In genomic region chr17:78839173-78839761, GRCh38 we compare ENCODE assay signal across 8 cellular contexts. TPM values are rescaled to one million over a fixed set of nuclear protein-coding genes. Genes with fewer than 3 reads are reported as not detected.
A peak's percentile ranks its signal among the peaks of the same experiment; 100 is the strongest.
DNase-seq lines count a peak whose midpoint lies in the region; ATAC-seq and TF ChIP-seq lines count a peak whose summit lies in the region.

No MANE protein-coding gene starts in this region.

- no peaks in the 10 kb centered on the region for H3K9me3 ChIP-seq in BLaER1
- H3K9me3 ChIP-seq in HUES6 (ENCODE audit: control insufficient read depth, insufficient read depth, low read depth, low read length): no peaks in the 10 kb centered on the region
- no peaks in the 10 kb centered on the region for H3K9me3 ChIP-seq in lower lobe of right lung
- H3K9me3 ChIP-seq in aorta (ENCODE audit: control insufficient read depth, low read length): no peaks in the 10 kb centered on the region

- H3K27me3 ChIP-seq in BLaER1 (no peaks in the 10 kb centered on the region), HUES6 (ENCODE audit: control insufficient read depth, insufficient read depth, low read length) (no peaks in the 10 kb centered on the region), lower lobe of right lung (ENCODE audit: low read depth) (no peaks in the 10 kb centered on the region), aorta (ENCODE audit: control insufficient read depth in 1 of 2, insufficient read depth in 2 of 2, low read length in 1 of 2) (no peaks in the 10 kb centered on the region)

- ATAC-seq in lower lobe of right lung: no peak
- ATAC-seq in aorta (ENCODE audit: low FRiP score): no peak
- no peak for ATAC-seq in HG03039 (IDR thresholded peaks at IDR 0.05; ENCODE audit: unreplicated experiment)
- no peak for ATAC-seq in HG03521 (IDR thresholded peaks at IDR 0.05; ENCODE audit: unreplicated experiment)

- in situ Hi-C loops in astrocyte of the spinal cord (cut with HindIII; ENCODE audit: low sequenced_read_pairs): no loop called here

- peaks cover 63% of the 10 kb centered on the region for H4K20me1 ChIP-seq in BLaER1

- CTCF ChIA-PET in HEK293T (lab: Yijun Ruan, JAX): no interaction called here

- TF ChIP-seq CTCF in astrocyte of the spinal cord (IDR thresholded peaks at IDR 0.05; ENCODE audit: low read depth, low read length): no peak
- TF ChIP-seq CTCF in lower lobe of right lung (IDR thresholded peaks at IDR 0.05): no peak

- DNase-seq in astrocyte of the spinal cord (ENCODE audit: low read depth, low spot score): peak; percentile 40
- no peak for DNase-seq in lower lobe of right lung
- DNase-seq in aorta: no peak
- DNase-seq in HEK293T (ENCODE audit: extremely low spot score): no peak

- peaks cover 44% of the 10 kb centered on the region for H3K4me1 ChIP-seq in BLaER1
- peaks cover 17% of the 10 kb centered on the region for H3K4me1 ChIP-seq in HUES6 (ENCODE audit: control insufficient read depth, insufficient read depth, low read length)
- peaks cover 25% of the 10 kb centered on the region for H3K4me1 ChIP-seq in lower lobe of right lung
- H3K4me1 ChIP-seq in aorta (ENCODE audit: control insufficient read depth in 1 of 2, insufficient read depth in 2 of 2, low read length in 2 of 2): no peaks in the 10 kb centered on the region

- H3K27ac ChIP-seq in BLaER1 (peak overlapping the region; percentile 91; the same call in 1 of the 2 replicates), HUES6 (ENCODE audit: low read depth, low read length) (no peak overlapping the region), lower lobe of right lung (peak overlapping the region; percentile 100), aorta (ENCODE audit: low read depth in 1 of 2, low read length in 2 of 2) (no peak overlapping the region)

- 25 to 29% methylated on average over 13 of the region's 13 CpGs for WGBS in aorta, 2 donors

- POLR2A ChIA-PET in HEK293T (lab: Yijun Ruan, JAX): no interaction called here

- peak overlapping the region; percentile 86 for H3K4me2 ChIP-seq in BLaER1

- H3K36me3 ChIP-seq in BLaER1 (peaks cover 45% of the 10 kb centered on the region), HUES6 (ENCODE audit: control insufficient read depth, insufficient read depth, low read length) (peaks cover 42% of the 10 kb centered on the region), lower lobe of right lung (peaks cover 43% of the 10 kb centered on the region), aorta (ENCODE audit: control insufficient read depth in 1 of 2, insufficient read depth in 2 of 2, low read length in 1 of 2) (peaks cover 0 to 6% of the 10 kb centered on the region in 2 donors)

- intact Hi-C loops in lower lobe of right lung (cut with DNase I) (no loop called here), aorta (cut with DNase I) (no loop called here)

- H3K4me3 ChIP-seq in BLaER1 (peak overlapping the region; percentile 95), HUES6 (ENCODE audit: low read depth, low read length) (peak overlapping the region; percentile 94), astrocyte of the spinal cord (ENCODE audit: low read depth, low read length) (peak overlapping the region; percentile 59), lower lobe of right lung (peak overlapping the region; percentile 92), aorta (ENCODE audit: low read length in 2 of 2) (peak overlapping the region; percentile 67 to 79)

- H3K9ac ChIP-seq in BLaER1: peak overlapping the region; percentile 92
- H3K9ac ChIP-seq in HUES6 (ENCODE audit: low read length): peak overlapping the region; percentile 92

TF ChIP-seq in HEK293T, 16 proteins besides CTCF, POLR2A, EP300 and RAD21:
- TF ChIP-seq SUZ12 (IDR thresholded peaks at IDR 0.05) (no peak), L3MBTL2 (conservative IDR thresholded peaks at IDR 0.05) (no peak; the same call in 1 of the 2 replicates)
TF ChIP-seq in HEK293T: peak in this region for 0.

RNA-seq across cellular contexts. Expression of gene USP36, which starts 1.3 kb away (rescaled TPM):
- total RNA-seq in lower lobe of right lung: 58.6 TPM
- total RNA-seq in aorta: 10 to 100 TPM; 64.6 to 68.1 TPM
- polyA plus RNA-seq in aorta: 10 to 100 TPM in 1 of 2 donors, 1 to 10 TPM in 1; 5.9 to 33.4 TPM

RNA-seq across cellular contexts. Expression of gene CYTH1, which starts 57.2 kb away (rescaled TPM):
- 110 TPM for total RNA-seq in lower lobe of right lung
- 10 to 100 TPM; 45.0 to 66.8 TPM for total RNA-seq in aorta
- polyA plus RNA-seq in aorta: 10 to 100 TPM; 20.3 to 20.4 TPM

Comparison
In these comparisons a context has a peak if more than half of its experiments do, and no peak if none do; other contexts are left out.
1. H3K27ac ChIP-seq: peak in BLaER1 (single experiment) and lower lobe of right lung (single experiment); none in HUES6 (single experiment) and aorta (0 of 2).
2. Peak in every context shown above with its lines, with median percentiles within 50 percentile points of each other: H3K4me3 ChIP-seq.